8 cellular contexts compared by ENCODE assay signal in genomic region chr3:184157206-184157605, GRCh38. TPM values are rescaled to one million over a fixed set of nuclear protein-coding genes. Genes with fewer than 3 reads are reported as not detected.
A peak's percentile ranks its signal among the peaks of the same experiment; 100 is the strongest.
DNase-seq lines count a peak whose midpoint lies in the region; ATAC-seq and TF ChIP-seq lines count a peak whose summit lies in the region.

No MANE protein-coding gene starts in this region.

- peak overlapping the region; percentile 97 for H3K9ac ChIP-seq in mesendoderm (ENCODE audit: low read length)

- POLR2A ChIA-PET in MCF 10A (lab: Yijun Ruan, JAX) = interaction anchor here (0.5 to 3.6 kb wide), 5 partner anchors 13 to 85 kb away, joined by 3 to 59 read pairs (median 13); partner anchors contain the start of genes ABCF3, AP2M1 and EIF2B5

- no peak overlapping the region for H2BK120ac ChIP-seq in mesendoderm (ENCODE audit: low read depth, low read length)

- peaks cover 7% of the 10 kb centered on the region for H3K36me3 Mint-ChIP-seq in MCF 10A (ENCODE audit: insufficient read depth, unreplicated experiment)

- no peak for TF ChIP-seq CTCF in left ventricle myocardium inferior (IDR thresholded peaks at IDR 0.05; ENCODE audit: borderline replicate concordance)
- TF ChIP-seq CTCF in MCF 10A (IDR thresholded peaks at IDR 0.05; ENCODE audit: unreplicated experiment) = no peak
- no peak for TF ChIP-seq CTCF in vagina (IDR thresholded peaks at IDR 0.05)

- BruUV-seq in MCF 10A (replicated peaks; lab: Mats Ljungman, UMichigan) = no TSS peak

- no peak overlapping the region for H3K4ac ChIP-seq in mesendoderm (ENCODE audit: low read depth, low read length)

- peaks cover 44% of the 10 kb centered on the region for H3K79me2 ChIP-seq in mesendoderm (ENCODE audit: control insufficient read depth, insufficient read depth, low read length)

- H3K27me3 ChIP-seq in left ventricle myocardium inferior (ENCODE audit: low read depth) = no peaks in the 10 kb centered on the region
- H3K27me3 ChIP-seq in mesendoderm (ENCODE audit: insufficient read depth, low read length, poor library complexity) = no peaks in the 10 kb centered on the region
- H3K27me3 ChIP-seq in vagina = no peaks in the 10 kb centered on the region

- peak overlapping the region; percentile 95 for H3K27ac ChIP-seq in left ventricle myocardium inferior (replicated peaks)
- H3K27ac ChIP-seq in mesendoderm (ENCODE audit: low read depth, low read length) = peak overlapping the region; percentile 96
- peak overlapping the region; percentile 91 for H3K27ac ChIP-seq in vagina

- no peak for ATAC-seq in Right ventricle myocardium inferior

- H3K23ac ChIP-seq in mesendoderm (ENCODE audit: low read length) = no peak overlapping the region

- DNase-seq in left ventricle myocardium inferior = no peak
- DNase-seq in Right ventricle myocardium inferior (ENCODE audit: missing footprints) = no peak
- no peak for DNase-seq in MCF 10A (ENCODE audit: unreplicated experiment)
- DNase-seq in mesendoderm = no peak
- DNase-seq in vagina (ENCODE audit: extremely low spot score in 2 of 2) = no peak
- no peak for DNase-seq in NCI-H146 treated with DMSO at 0.1 percent for 48 hours (lab: John Stamatoyannopoulos, UW; ENCODE audit: unreplicated experiment)
- DNase-seq in RPMI8226 = no peak
- no peak for DNase-seq in C1 segment of cervical spinal cord (lab: John Stamatoyannopoulos, UW)

- peak overlapping the region; percentile 97 for H3K4me3 Mint-ChIP-seq in MCF 10A (ENCODE audit: unreplicated experiment)

- H3K56ac ChIP-seq in mesendoderm (ENCODE audit: low read length) = peak overlapping the region; percentile 99

- intact Hi-C loops in left ventricle myocardium inferior (cut with micrococcal nuclease) = no loop called here
- intact Hi-C loops in Right ventricle myocardium inferior (cut with DNase I) = no loop called here
- intact Hi-C loops in MCF 10A (cut with micrococcal nuclease) = loop anchor here (2.0 kb wide), 1 partner anchor 18 kb away; the partner anchor contains the start of gene AP2M1
- intact Hi-C loops in vagina (cut with DNase I) = no loop called here

- H3K27ac Mint-ChIP-seq in MCF 10A (ENCODE audit: low read depth, unreplicated experiment) = peak overlapping the region; percentile 93

- H3K79me1 ChIP-seq in mesendoderm (ENCODE audit: low read length) = peaks cover 9% of the 10 kb centered on the region

- no peak overlapping the region for H2BK15ac ChIP-seq in mesendoderm (replicated peaks; ENCODE audit: low read depth)

- peak overlapping the region; percentile 88 for H3K4me2 ChIP-seq in mesendoderm (ENCODE audit: low read length)

- H3K4me1 ChIP-seq in left ventricle myocardium inferior (peaks cover 92% of the 10 kb centered on the region), mesendoderm (ENCODE audit: control insufficient read depth, low read depth, low read length) (no peaks in the 10 kb centered on the region), vagina (peaks cover 72% of the 10 kb centered on the region)

- CTCF ChIA-PET in MCF 10A (lab: Yijun Ruan, JAX) = interaction anchor here (0.5 to 1.1 kb wide), 2 partner anchors 13 to 137 kb away, joined by 3 to 4 read pairs; no protein-coding TSS in a partner anchor

- no peak for TF ChIP-seq POLR2A in vagina (IDR thresholded peaks at IDR 0.05)

- H3K36me3 ChIP-seq in left ventricle myocardium inferior (no peaks in the 10 kb centered on the region), mesendoderm (ENCODE audit: control insufficient read depth, insufficient read depth, low read length) (no peaks in the 10 kb centered on the region), vagina (no peaks in the 10 kb centered on the region)

- H3K18ac ChIP-seq in mesendoderm (ENCODE audit: low read length) = no peak overlapping the region

- no peak overlapping the region for H4K8ac ChIP-seq in mesendoderm (ENCODE audit: low read depth, low read length)

- H3K9me3 ChIP-seq in left ventricle myocardium inferior (replicated peaks) (no peaks in the 10 kb centered on the region), vagina (no peaks in the 10 kb centered on the region)

- no peak overlapping the region for H4K5ac ChIP-seq in mesendoderm (ENCODE audit: low read length)

- no peaks in the 10 kb centered on the region for H3K27me3 Mint-ChIP-seq in MCF 10A (ENCODE audit: insufficient read depth, unreplicated experiment)

- H3K4me3 ChIP-seq in left ventricle myocardium inferior = peak overlapping the region; percentile 99
- peak overlapping the region; percentile 97 for H3K4me3 ChIP-seq in mesendoderm (ENCODE audit: low read length)
- peak overlapping the region; percentile 80 to 91 for H3K4me3 ChIP-seq in vagina

- no peak overlapping the region for H2AK5ac ChIP-seq in mesendoderm (ENCODE audit: low read length)

- H2BK5ac ChIP-seq in mesendoderm (ENCODE audit: low read length) = no peak overlapping the region

- H3K9me3 Mint-ChIP-seq in MCF 10A (ENCODE audit: unreplicated experiment) = no peaks in the 10 kb centered on the region

- H3K4me1 Mint-ChIP-seq in MCF 10A (ENCODE audit: insufficient read depth, unreplicated experiment) = peaks cover 24% of the 10 kb centered on the region

RNA-seq across cellular contexts. Expression of gene DVL3, which starts 2.0 kb away (rescaled TPM):
- 63.5 TPM for total RNA-seq in left ventricle myocardium inferior
- 60.7 TPM for total RNA-seq in Right ventricle myocardium inferior
- 73.4 and 74.5 TPM in 2 replicates for total RNA-seq in MCF 10A (2022)
- polyA plus RNA-seq in mesendoderm (2013, experiment 1 of 2) = 43.7 TPM
- polyA plus RNA-seq in mesendoderm (2013, experiment 2 of 2) = 44.0 TPM
- 39.0 TPM for total RNA-seq in vagina

RNA-seq across cellular contexts. Expression of gene AP2M1, which starts 17.4 kb away (rescaled TPM):
- 336 TPM for total RNA-seq in left ventricle myocardium inferior
- 269 TPM for total RNA-seq in Right ventricle myocardium inferior
- 280 and 301 TPM in 2 replicates for total RNA-seq in MCF 10A (2022)
- polyA plus RNA-seq in mesendoderm (2013, experiment 1 of 2) = 357 TPM
- polyA plus RNA-seq in mesendoderm (2013, experiment 2 of 2) = 372 TPM
- 223 TPM for total RNA-seq in vagina

RNA-seq across cellular contexts. Expression of gene EIF2B5, which starts 22.0 kb away (rescaled TPM):
- total RNA-seq in left ventricle myocardium inferior (32.1 TPM), Right ventricle myocardium inferior (32.2 TPM), MCF 10A (2022) (33.8 and 36.1 TPM in 2 replicates), vagina (30.2 TPM)
- 35.7 TPM for polyA plus RNA-seq in mesendoderm (2013, experiment 1 of 2)
- 34.9 TPM for polyA plus RNA-seq in mesendoderm (2013, experiment 2 of 2)

RNA-seq across cellular contexts. Expression of gene ABCF3, which starts 28.8 kb away (rescaled TPM):
- total RNA-seq in left ventricle myocardium inferior (70.2 TPM), Right ventricle myocardium inferior (68.2 TPM), MCF 10A (2022) (62.7 and 73.9 TPM in 2 replicates), vagina (94.0 TPM)
- polyA plus RNA-seq in mesendoderm (2013, experiment 1 of 2) = 24.7 TPM
- polyA plus RNA-seq in mesendoderm (2013, experiment 2 of 2) = 23.8 TPM
